Comparison of ENCODE assay signal across 12 cellular contexts in genomic region chr3:40741729-40742128, GRCh38.
A peak's percentile ranks its signal among the peaks of the same experiment; 100 is the strongest.
DNase-seq lines count a peak whose midpoint lies in the region; ATAC-seq and TF ChIP-seq lines count a peak whose summit lies in the region.
"Had no signal": no experiment of that assay in that cellular context is flagged by ENCODE, and none has a peak within 500 bp of the region (broad histone marks: within the 10 kb centered on the region; RNA-seq: fewer than 3 reads in every experiment).

No MANE protein-coding gene starts in this region.

- DNase-seq in COR-L47 (lab: John Stamatoyannopoulos, UW) (peak; percentile 5), NAMALWA (ENCODE audit: low spot score) (peak; percentile 26), endothelial cell (ENCODE audit: low spot score) (peak; percentile 26)
- DNase-seq: activated CD4-positive, alpha-beta T cell treated with anti-CD3 and anti-CD28 coated beads for 4 hours; DND-41 had no signal

- no peaks in the 10 kb centered on the region for H3K9me3 ChIP-seq in neural cell (ENCODE audit: low read length)

- peaks cover 4% of the 10 kb centered on the region for H3K4me1 Mint-ChIP-seq in endothelial cell (ENCODE audit: unreplicated experiment)
- H3K4me1 Mint-ChIP-seq: stimulated activated effector memory CD8-positive, alpha-beta T cell treated with anti-CD3 and anti-CD28 coated beads, Interleukin-12 subunit alpha, Interleukin-12 subunit beta, amount 100 ng/mL, for 72 hours had no signal

- no peaks in the 10 kb centered on the region for H3K27me3 Mint-ChIP-seq in endothelial cell (ENCODE audit: unreplicated experiment)

- no peak overlapping the region for H3K4me3 Mint-ChIP-seq in endothelial cell (ENCODE audit: unreplicated experiment)
- H3K4me3 Mint-ChIP-seq: stimulated activated effector memory CD8-positive, alpha-beta T cell treated with anti-CD3 and anti-CD28 coated beads, Interleukin-12 subunit alpha, Interleukin-12 subunit beta, amount 100 ng/mL, for 72 hours had no signal

- TF ChIP-seq CTCF in endothelial cell (IDR thresholded peaks at IDR 0.05; ENCODE audit: unreplicated experiment) (no peak), neural cell (IDR thresholded peaks at IDR 0.05; ENCODE audit: poor library complexity, severe bottlenecking) (no peak)

- TF ChIP-seq EP300 in neural cell (conservative IDR thresholded peaks at IDR 0.05; ENCODE audit: poor library complexity, severe bottlenecking), result peak; percentile 39

- no peaks in the 10 kb centered on the region for H3K9me2 ChIP-seq in neural cell (ENCODE audit: insufficient read depth, low read length)

- no peak overlapping the region for H3K4me2 ChIP-seq in neural cell (ENCODE audit: low read length)

- H3K9ac ChIP-seq in neural cell (ENCODE audit: low read length), result no peak overlapping the region
- H3K9ac ChIP-seq: parathyroid adenoma had no signal

- H3K4me3 ChIP-seq in neural cell (ENCODE audit: low read length), result no peak overlapping the region

- no peaks in the 10 kb centered on the region for H3F3A ChIP-seq in neural cell (ENCODE audit: insufficient read depth, low read length, poor library complexity, severe bottlenecking)

- ATAC-seq in HG03095 (IDR thresholded peaks at IDR 0.05; ENCODE audit: unreplicated experiment) (no peak), HG02884 (IDR thresholded peaks at IDR 0.05; ENCODE audit: unreplicated experiment) (no peak), HG03159 (IDR thresholded peaks at IDR 0.05; ENCODE audit: unreplicated experiment) (no peak), HG03439 (IDR thresholded peaks at IDR 0.05; ENCODE audit: unreplicated experiment) (no peak)
- ATAC-seq: stimulated activated effector memory CD8-positive, alpha-beta T cell treated with anti-CD3 and anti-CD28 coated beads, Interleukin-12 subunit alpha, Interleukin-12 subunit beta, amount 100 ng/mL, for 72 hours had no signal

- TF ChIP-seq RAD21 in neural cell (conservative IDR thresholded peaks at IDR 0.05), result peak; percentile 30

- peak overlapping the region; percentile 22 for H3K27ac ChIP-seq in neural cell (ENCODE audit: low read length)
- H3K27ac ChIP-seq: parathyroid adenoma had no signal

- no peak overlapping the region for H2AFZ ChIP-seq in neural cell (ENCODE audit: low read depth, low read length)
- H2AFZ ChIP-seq: parathyroid adenoma had no signal

- no peaks in the 10 kb centered on the region for H3K36me3 Mint-ChIP-seq in endothelial cell (ENCODE audit: low read depth, unreplicated experiment)
- H3K36me3 Mint-ChIP-seq: stimulated activated effector memory CD8-positive, alpha-beta T cell treated with anti-CD3 and anti-CD28 coated beads, Interleukin-12 subunit alpha, Interleukin-12 subunit beta, amount 100 ng/mL, for 72 hours had no signal

- H3K79me2 ChIP-seq in neural cell (replicated peaks; ENCODE audit: insufficient read depth, low read length), result no peaks in the 10 kb centered on the region
- H3K79me2 ChIP-seq: parathyroid adenoma had no signal

- no peaks in the 10 kb centered on the region for H3K36me3 ChIP-seq in neural cell (ENCODE audit: insufficient read depth, low read length)

- no peak overlapping the region for H3K27ac Mint-ChIP-seq in endothelial cell (ENCODE audit: unreplicated experiment)
- H3K27ac Mint-ChIP-seq: stimulated activated effector memory CD8-positive, alpha-beta T cell treated with anti-CD3 and anti-CD28 coated beads, Interleukin-12 subunit alpha, Interleukin-12 subunit beta, amount 100 ng/mL, for 72 hours had no signal

- H3K27me3 ChIP-seq in neural cell (ENCODE audit: insufficient read depth, low read depth, low read length), result no peaks in the 10 kb centered on the region

- no peaks in the 10 kb centered on the region for H4K20me1 ChIP-seq in neural cell (ENCODE audit: insufficient read depth)

- no peaks in the 10 kb centered on the region for H3K9me3 Mint-ChIP-seq in endothelial cell (ENCODE audit: unreplicated experiment)
- H3K9me3 Mint-ChIP-seq: stimulated activated effector memory CD8-positive, alpha-beta T cell treated with anti-CD3 and anti-CD28 coated beads, Interleukin-12 subunit alpha, Interleukin-12 subunit beta, amount 100 ng/mL, for 72 hours had no signal

TF ChIP-seq in neural cell, 6 proteins besides CTCF, POLR2A, EP300 and RAD21:
- TF ChIP-seq MXI1 (conservative IDR thresholded peaks at IDR 0.05; ENCODE audit: poor library complexity, severe bottlenecking) (peak; percentile 54), REST (IDR thresholded peaks at IDR 0.05; ENCODE audit: borderline replicate concordance) (peak; percentile 52), SMC3 (conservative IDR thresholded peaks at IDR 0.05; ENCODE audit: poor library complexity) (no peak), EZH2 (IDR thresholded peaks at IDR 0.05; ENCODE audit: borderline replicate concordance, insufficient read depth, low read length, poor library complexity, severe bottlenecking) (no peak)
TF ChIP-seq in neural cell: peak in this region for 2.
